Comparison of ENCODE assay signal across 9 cellular contexts in the genomic region with DNA sequence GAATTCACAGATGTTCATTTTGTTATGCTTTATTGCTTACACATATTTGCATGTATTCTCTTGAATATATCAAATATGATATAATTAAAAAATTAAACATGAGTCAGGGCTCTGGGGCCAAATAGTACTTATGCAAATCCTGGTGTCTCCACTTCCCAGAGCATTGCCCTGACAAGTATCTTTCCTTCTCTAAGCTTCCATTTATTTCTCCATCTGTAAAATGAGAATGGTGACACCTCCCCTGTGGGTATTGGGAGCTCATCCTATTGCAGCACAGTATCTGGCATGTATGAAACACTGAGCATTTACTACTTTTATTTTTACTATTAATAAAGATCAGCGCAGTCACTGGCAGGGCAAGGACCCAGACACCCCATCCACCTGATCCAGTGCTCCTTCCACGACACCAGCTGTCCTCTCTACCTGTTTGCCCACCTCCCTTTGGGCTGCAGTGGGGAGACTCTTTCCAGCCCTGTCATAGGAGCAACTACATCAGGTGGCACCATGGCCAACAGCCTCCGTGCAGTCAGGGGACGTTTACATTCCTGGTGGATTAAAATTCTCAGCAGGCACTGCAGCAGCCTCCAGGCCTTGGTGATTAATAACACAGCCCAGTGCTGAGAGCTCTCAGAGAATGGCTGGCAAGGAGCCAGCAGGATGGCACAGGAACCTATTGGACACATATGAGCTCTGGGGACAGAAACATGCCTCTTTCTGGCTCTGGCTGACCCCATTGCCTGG.
DNase-seq lines count a peak whose midpoint lies in the region; ATAC-seq, FAIRE-seq and TF ChIP-seq lines count a peak whose summit lies in the region.
"Had no signal": no experiment of that assay in that cellular context is flagged by ENCODE, and none has a peak within 500 bp of the region (broad histone marks: within the 10 kb centered on the region; RNA-seq: fewer than 3 reads in every experiment).

No MANE protein-coding gene starts in this region.

- no peaks in the 10 kb centered on the region for H3K4me1 ChIP-seq in pancreas

- H3K4me3 ChIP-seq in dorsolateral prefrontal cortex, result no peak overlapping the region
- no peak overlapping the region for H3K4me3 ChIP-seq in pancreas
- H3K4me3 ChIP-seq: gastrocnemius medialis had no signal

- H3K27me3 ChIP-seq in dorsolateral prefrontal cortex (no peaks in the 10 kb centered on the region), pancreas (no peaks in the 10 kb centered on the region)
- H3K27me3 ChIP-seq: gastrocnemius medialis had no signal

- ATAC-seq in pancreas (peak; percentile 58 to 84 (median 63)), GM21528 (IDR thresholded peaks at IDR 0.05; ENCODE audit: low FRiP score, unreplicated experiment) (no peak), HG03196 (IDR thresholded peaks at IDR 0.05; ENCODE audit: unreplicated experiment) (no peak), omental fat pad (ENCODE audit: low FRiP score) (no peak)

- no peaks in the 10 kb centered on the region for H3K9me3 ChIP-seq in pancreas
- H3K9me3 ChIP-seq: gastrocnemius medialis had no signal

- no peaks in the 10 kb centered on the region for H3K36me3 ChIP-seq in pancreas
- H3K36me3 ChIP-seq: gastrocnemius medialis had no signal

- H3K27ac ChIP-seq in dorsolateral prefrontal cortex, result peak overlapping the region in 23 of 59 donors; percentile 0 to 71 (median 44)
- H3K27ac ChIP-seq in pancreas, result peak overlapping the region in 2 of 4 donors; percentile 11 to 17

- peak; percentile 79 for DNase-seq in H54 (ENCODE audit: insufficient read length, low spot score)
- DNase-seq in NCI-H2227 (lab: John Stamatoyannopoulos, UW; ENCODE audit: unreplicated experiment), result peak; percentile 87
- DNase-seq in dorsolateral prefrontal cortex, result peak in 6 of 10 donors; percentile 42 to 71 (median 48)
- DNase-seq in pancreas, result peak in 4 of 6 donors; percentile 25 to 59 (median 53)
- DNase-seq in stimulated activated CD4-positive, alpha-beta T cell treated with anti-CD3 and anti-CD28 coated beads, Interleukin-4, amount 100 ng/mL, for 1 hour, result no peak
- no peak for DNase-seq in omental fat pad (ENCODE audit: low spot score)

- intact Hi-C loops in dorsolateral prefrontal cortex (cut with DNase I), result no loop called here
- intact Hi-C loops in pancreas (cut with DNase I), result no loop called here

- TF ChIP-seq POLR2A in H54 (IDR thresholded peaks at IDR 0.05; ENCODE audit: low read depth, low read length), result no peak

- FAIRE-seq in H54 (lab: Jason Lieb, UNC) (no peak), pancreas (lab: Jason Lieb, UNC) (no peak)

- 61 to 71% methylated on average over 4 of the region's 4 CpGs for WGBS in pancreas, 2 donors

- no peak for TF ChIP-seq CTCF in dorsolateral prefrontal cortex (IDR thresholded peaks at IDR 0.05 in 54 of 56, conservative IDR thresholded peaks at IDR 0.05 in 2 of 56; ENCODE audit: low read depth in 1 of 56, partially characterized antibody in 56 of 56)
- TF ChIP-seq CTCF in pancreas (IDR thresholded peaks at IDR 0.05), result no peak
- TF ChIP-seq CTCF in omental fat pad (IDR thresholded peaks at IDR 0.05), result no peak

Comparison
In these comparisons a context has a peak if more than half of its experiments do, and no peak if none do; other contexts are left out.
1. DNase-seq: peak in H54 (single experiment), NCI-H2227 (single experiment), dorsolateral prefrontal cortex (6 of 10) and pancreas (4 of 6); none in stimulated activated CD4-positive, alpha-beta T cell treated with anti-CD3 and anti-CD28 coated beads, Interleukin-4, amount 100 ng/mL, for 1 hour (single experiment) and omental fat pad (single experiment).
2. ATAC-seq: peak in pancreas (4 of 4); none in GM21528 (single experiment), HG03196 (single experiment) and omental fat pad (single experiment).